ENCODE assay signal across 25 cellular contexts in the genomic region with DNA sequence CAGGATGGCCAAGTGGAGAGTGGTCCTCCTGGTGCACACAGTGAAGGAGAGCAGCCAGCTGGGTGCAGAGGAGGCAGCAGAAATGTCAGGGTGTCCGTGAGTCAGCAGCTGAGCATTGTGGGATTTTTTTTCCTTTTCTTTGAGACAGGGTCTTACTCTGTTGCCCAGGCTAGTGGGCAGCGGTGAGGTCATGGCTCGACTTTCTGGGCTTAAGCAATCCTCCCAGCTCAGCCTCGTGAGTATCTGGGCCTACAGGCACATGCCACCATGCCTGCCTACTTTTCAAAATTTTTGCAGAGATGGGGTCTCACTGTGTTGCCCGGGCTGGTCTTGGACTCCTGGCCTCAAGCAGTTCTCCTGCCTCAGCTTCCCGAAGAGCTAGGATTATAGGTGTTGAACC.
"Had no signal": no experiment of that assay in that cellular context is flagged by ENCODE, and none has a peak within 500 bp of the region (broad histone marks: within the 10 kb centered on the region; RNA-seq: fewer than 3 reads in every experiment).

No MANE protein-coding gene starts in this region.

- ATAC-seq: activated naive CD8-positive, alpha-beta T cell treated with anti-CD3 and anti-CD28 coated beads, Interleukin-2, amount 50 U/mL, for 24 hours; foreskin keratinocyte; left colon; pancreas; psoas muscle; right cardiac atrium had no signal

- DNase-seq: activated CD8-positive, alpha-beta memory T cell treated with anti-CD3 and anti-CD28 coated beads, Interleukin-2, amount 50 U/mL, for 48 hours; activated effector memory CD4-positive, alpha-beta T cell treated with Interleukin-2 at 50 U/mL for 16 hours; activated naive CD4-positive, alpha-beta T cell treated with anti-CD3 and anti-CD28 coated beads for 36 hours; activated naive CD8-positive, alpha-beta T cell treated with anti-CD3 and anti-CD28 coated beads, Interleukin-2, amount 50 U/mL, for 24 hours; activated T-cell treated with anti-CD3 and anti-CD28 coated beads, Interleukin-2, amount 50 U/mL, for 48 hours; anterior cingulate cortex; effector CD8-positive, alpha-beta T cell; foreskin keratinocyte; left colon; nephron progenitor cell; pancreas; psoas muscle; right cardiac atrium; stimulated activated CD4-positive, alpha-beta T cell treated with anti-CD3 and anti-CD28 coated beads, Interleukin-12 subunit alpha, Interleukin-12 subunit beta, amount 100 ng/mL, for 4 hours; stimulated activated CD4-positive, alpha-beta T cell treated with anti-CD3 and anti-CD28 coated beads, Interleukin-4, amount 100 ng/mL, for 4 hours; stomach had no signal

- FAIRE-seq: keratinocyte, pancreas, urothelium cell line had no signal

- H3K4me3 ChIP-seq: pancreas, psoas muscle, stomach, suprapubic skin, tibial nerve had no signal

- H3K36me3 ChIP-seq: pancreas, stomach, suprapubic skin, tibial nerve had no signal

- H3K9me3 Mint-ChIP-seq: activated naive CD4-positive, alpha-beta T cell treated with anti-CD3 and anti-CD28 coated beads for 36 hours; activated naive CD8-positive, alpha-beta T cell treated with anti-CD3 and anti-CD28 coated beads, Interleukin-2, amount 50 U/mL, for 24 hours; brain; dendritic cell treated with granulocyte-macrophage colony-stimulating factor and Interleukin-4, amounts not matched to agents 40 ng/mL and 50 ng/mL, for 4 days; memory B cell; nephron progenitor cell; T-helper 2 cell treated with Interferon-gamma antibody and Interleukin-4, amounts not matched to agents 5 μg/mL and 100 μg/mL, for 36 hours had no signal

- H3K27me3 ChIP-seq: foreskin keratinocyte, pancreas, stomach, suprapubic skin, tibial nerve had no signal

- H3K4me3 Mint-ChIP-seq: activated naive CD4-positive, alpha-beta T cell treated with anti-CD3 and anti-CD28 coated beads for 36 hours; activated naive CD8-positive, alpha-beta T cell treated with anti-CD3 and anti-CD28 coated beads, Interleukin-2, amount 50 U/mL, for 24 hours; dendritic cell treated with granulocyte-macrophage colony-stimulating factor and Interleukin-4, amounts not matched to agents 40 ng/mL and 50 ng/mL, for 4 days; nephron progenitor cell; T-helper 2 cell treated with Interferon-gamma antibody and Interleukin-4, amounts not matched to agents 5 μg/mL and 100 μg/mL, for 36 hours had no signal

- H3K27me3 Mint-ChIP-seq: activated naive CD8-positive, alpha-beta T cell treated with anti-CD3 and anti-CD28 coated beads, Interleukin-2, amount 50 U/mL, for 24 hours; dendritic cell treated with granulocyte-macrophage colony-stimulating factor and Interleukin-4, amounts not matched to agents 40 ng/mL and 50 ng/mL, for 4 days; memory B cell had no signal

- H3K27ac ChIP-seq: foreskin keratinocyte, pancreas, psoas muscle, stomach, suprapubic skin, tibial nerve, VCaP had no signal

- H3K27ac Mint-ChIP-seq: activated naive CD4-positive, alpha-beta T cell treated with anti-CD3 and anti-CD28 coated beads for 36 hours; activated naive CD8-positive, alpha-beta T cell treated with anti-CD3 and anti-CD28 coated beads, Interleukin-2, amount 50 U/mL, for 24 hours; dendritic cell treated with granulocyte-macrophage colony-stimulating factor and Interleukin-4, amounts not matched to agents 40 ng/mL and 50 ng/mL, for 4 days; nephron progenitor cell; T-helper 2 cell treated with Interferon-gamma antibody and Interleukin-4, amounts not matched to agents 5 μg/mL and 100 μg/mL, for 36 hours had no signal

- H3K9me3 ChIP-seq: pancreas, psoas muscle, stomach, suprapubic skin, tibial nerve had no signal
